10 cellular contexts compared by ENCODE assay signal in the genomic region with DNA sequence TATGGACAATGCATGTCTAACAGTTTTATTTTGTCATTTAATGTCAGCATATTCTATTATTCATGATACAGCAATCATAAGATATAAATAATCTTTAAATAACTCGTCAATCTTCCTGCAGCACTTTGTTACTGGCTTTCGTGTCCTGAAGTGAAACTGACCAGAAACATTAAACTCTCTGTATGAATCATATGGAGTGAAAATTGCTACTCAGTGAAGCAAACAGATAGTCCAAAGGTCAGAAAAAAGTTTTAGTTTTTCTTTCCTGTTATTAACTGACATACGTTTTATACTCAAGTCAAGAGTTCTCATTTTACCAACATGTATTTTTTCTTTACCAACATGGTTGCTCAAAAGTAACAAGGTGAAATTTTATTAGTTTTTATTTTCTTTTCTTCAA.
DNase-seq lines count a peak whose midpoint lies in the region; ATAC-seq and TF ChIP-seq lines count a peak whose summit lies in the region.
"Had no signal": no experiment of that assay in that cellular context is flagged by ENCODE, and none has a peak within 500 bp of the region (broad histone marks: within the 10 kb centered on the region; RNA-seq: fewer than 3 reads in every experiment).

No MANE protein-coding gene starts in this region.

- no peaks in the 10 kb centered on the region for H3K36me3 ChIP-seq in fibroblast of lung (ENCODE audit: control insufficient read depth, insufficient read depth, low read length)

- no peak overlapping the region for H3K27ac Mint-ChIP-seq in activated CD4-positive, alpha-beta T cell treated with anti-CD3 and anti-CD28 coated beads for 36 hours
- H3K27ac Mint-ChIP-seq: activated naive CD8-positive, alpha-beta T cell treated with anti-CD3 and anti-CD28 coated beads for 36 hours had no signal

- peaks cover 8% of the 10 kb centered on the region for H3K27me3 Mint-ChIP-seq in activated CD4-positive, alpha-beta T cell treated with anti-CD3 and anti-CD28 coated beads for 36 hours

- no peak overlapping the region for H3K27ac ChIP-seq in fibroblast of lung (ENCODE audit: insufficient read depth, low read length)

- ATAC-seq in GM18502 (IDR thresholded peaks at IDR 0.05; ENCODE audit: poor library complexity, unreplicated experiment) (peak; percentile 90), GM21576 (IDR thresholded peaks at IDR 0.05; ENCODE audit: unreplicated experiment) (peak; percentile 87), HG03354 (IDR thresholded peaks at IDR 0.05; ENCODE audit: poor library complexity, severe bottlenecking, unreplicated experiment) (peak; percentile 93)
- no peak for ATAC-seq in activated CD4-positive, alpha-beta T cell treated with anti-CD3 and anti-CD28 coated beads for 36 hours

- H3K9me3 Mint-ChIP-seq in activated CD4-positive, alpha-beta T cell treated with anti-CD3 and anti-CD28 coated beads for 36 hours (ENCODE audit: low read depth): no peaks in the 10 kb centered on the region
- H3K9me3 Mint-ChIP-seq: activated naive CD8-positive, alpha-beta T cell treated with anti-CD3 and anti-CD28 coated beads for 36 hours had no signal

- no peak for TF ChIP-seq CTCF in fibroblast of lung (conservative IDR thresholded peaks at IDR 0.05 in 1 of 2, IDR thresholded peaks at IDR 0.05 in 1 of 2; ENCODE audit: low read depth in 1 of 2, low read length in 2 of 2)

- H2AFZ ChIP-seq in fibroblast of lung (ENCODE audit: low read length): no peak overlapping the region

- intact Hi-C loops in activated CD4-positive, alpha-beta T cell treated with anti-CD3 and anti-CD28 coated beads for 36 hours (cut with DNase I, micrococcal nuclease): no loop called here

- H3K27me3 ChIP-seq in fibroblast of lung (ENCODE audit: control insufficient read depth, insufficient read depth, low read length): no peaks in the 10 kb centered on the region

- H3K4me2 ChIP-seq in fibroblast of lung (ENCODE audit: extremely low read depth, insufficient read depth, low read length): peak overlapping the region; percentile 46

- POLR2A ChIA-PET in activated CD4-positive, alpha-beta T cell treated with anti-CD3 and anti-CD28 coated beads for 36 hours (lab: Charles Lee): no interaction called here

- no peaks in the 10 kb centered on the region for H3K79me2 ChIP-seq in fibroblast of lung (ENCODE audit: control insufficient read depth, insufficient read depth, low read length)

- peak; percentile 16 to 71 for DNase-seq in fibroblast of lung (ENCODE audit: low read depth in 2 of 2)
- DNase-seq in activated CD4-positive, alpha-beta T cell treated with anti-CD3 and anti-CD28 coated beads for 36 hours: no peak
- DNase-seq in DMS 273 treated with DMSO at 0.1 percent for 48 hours (lab: John Stamatoyannopoulos, UW): no peak
- DNase-seq in putamen (ENCODE audit: low spot score): no peak
- DNase-seq in amygdala (lab: John Stamatoyannopoulos, UW): no peak
- DNase-seq: activated naive CD8-positive, alpha-beta T cell treated with anti-CD3 and anti-CD28 coated beads for 36 hours; Kasumi-1 had no signal

- no peaks in the 10 kb centered on the region for H3K4me1 Mint-ChIP-seq in activated CD4-positive, alpha-beta T cell treated with anti-CD3 and anti-CD28 coated beads for 36 hours
- H3K4me1 Mint-ChIP-seq: activated naive CD8-positive, alpha-beta T cell treated with anti-CD3 and anti-CD28 coated beads for 36 hours had no signal

- no peaks in the 10 kb centered on the region for H3K4me1 ChIP-seq in fibroblast of lung (ENCODE audit: control insufficient read depth, extremely low read depth, insufficient read depth, low read length)

- H3K9me3 ChIP-seq in fibroblast of lung (ENCODE audit: control insufficient read depth, insufficient read depth, low read depth, low read length): no peaks in the 10 kb centered on the region

- H3K4me3 Mint-ChIP-seq in activated CD4-positive, alpha-beta T cell treated with anti-CD3 and anti-CD28 coated beads for 36 hours: no peak overlapping the region
- H3K4me3 Mint-ChIP-seq: activated naive CD8-positive, alpha-beta T cell treated with anti-CD3 and anti-CD28 coated beads for 36 hours had no signal

- peak overlapping the region in 1 of 4 experiments; percentile 13 for H3K4me3 ChIP-seq in fibroblast of lung (replicated peaks in 1 of 4; ENCODE audit: control extremely low read depth in 1 of 4, insufficient read depth in 1 of 4, low read depth in 3 of 4, low read length in 4 of 4)

- no peaks in the 10 kb centered on the region for H3K36me3 Mint-ChIP-seq in activated CD4-positive, alpha-beta T cell treated with anti-CD3 and anti-CD28 coated beads for 36 hours (ENCODE audit: low read depth)
- H3K36me3 Mint-ChIP-seq: activated naive CD8-positive, alpha-beta T cell treated with anti-CD3 and anti-CD28 coated beads for 36 hours had no signal

- no peaks in the 10 kb centered on the region for H4K20me1 ChIP-seq in fibroblast of lung (ENCODE audit: control insufficient read depth, extremely low read depth, insufficient read depth, low read length)

- CTCF ChIA-PET in activated CD4-positive, alpha-beta T cell treated with anti-CD3 and anti-CD28 coated beads for 36 hours (lab: Charles Lee): no interaction called here

- H3K9ac ChIP-seq in fibroblast of lung (ENCODE audit: insufficient read depth, low read length): no peak overlapping the region

Comparison
In these comparisons a context has a peak if more than half of its experiments do, and no peak if none do; other contexts are left out.
1. DNase-seq: peak in fibroblast of lung (2 of 2); none in activated CD4-positive, alpha-beta T cell treated with anti-CD3 and anti-CD28 coated beads for 36 hours (single experiment), DMS 273 treated with DMSO at 0.1 percent for 48 hours (single experiment), putamen (single experiment) and amygdala (0 of 56).